23 cellular contexts compared by ENCODE assay signal in genomic region chr9:69347607-69348006, GRCh38. TPM values are rescaled to one million over a fixed set of nuclear protein-coding genes. Genes with fewer than 3 reads are reported as not detected.
DNase-seq lines count a peak whose midpoint lies in the region; ATAC-seq, FAIRE-seq and TF ChIP-seq lines count a peak whose summit lies in the region.
"Had no signal": no experiment of that assay in that cellular context is flagged by ENCODE, and none has a peak within 500 bp of the region (broad histone marks: within the 10 kb centered on the region; RNA-seq: fewer than 3 reads in every experiment).

No MANE protein-coding gene starts in this region.

- TF ChIP-seq EP300 in K562 (IDR thresholded peaks at IDR 0.05; ENCODE audit: low read length) (no peak), stomach (IDR thresholded peaks at IDR 0.05) (no peak)

- no TSS peak for BruUV-seq in MCF 10A (replicated peaks; lab: Mats Ljungman, UMichigan)
- no TSS peak for BruUV-seq in K562 (replicated peaks; lab: Mats Ljungman, UMichigan)

- no peak for TF ChIP-seq RAD21 in K562 (CRISPR knock-in tag; conservative IDR thresholded peaks at IDR 0.05 in 1 of 2, IDR thresholded peaks at IDR 0.05 in 1 of 2)

- H4K20me1 ChIP-seq in K562 (replicated peaks; ENCODE audit: control insufficient read depth, insufficient read depth, low read length), result no peaks in the 10 kb centered on the region

- peak overlapping the region; percentile 41 for H2AK5ac ChIP-seq in mesendoderm (ENCODE audit: low read length)

- in situ Hi-C loops in K562 (cut with MboI), result no loop called here

- no peak; the same call in 2 of the 3 replicates for ATAC-seq in K562
- ATAC-seq: HepG2 had no signal

- peak overlapping the region; percentile 75 to 78 for H3K27ac ChIP-seq in breast epithelium
- no peak overlapping the region for H3K27ac ChIP-seq in K562 (ENCODE audit: extremely low read depth, low read depth, low read length)
- no peak overlapping the region for H3K27ac ChIP-seq in mesendoderm (ENCODE audit: low read depth, low read length)
- peak overlapping the region; percentile 20 to 75 (median 51) for H3K27ac ChIP-seq in stomach

- no peaks in the 10 kb centered on the region for H3K9me1 ChIP-seq in K562 (ENCODE audit: control insufficient read depth, insufficient read depth, low read length)

- FAIRE-seq in K562 (lab: Jason Lieb, UNC), result no peak
- FAIRE-seq: G401.6, HepG2, RCC 7860 had no signal

- H3K56ac ChIP-seq in mesendoderm (ENCODE audit: low read length), result no peak overlapping the region

- no peaks in the 10 kb centered on the region for H3K27me3 ChIP-seq in breast epithelium
- no peaks in the 10 kb centered on the region; a peak in 1 of 5 replicates for H3K27me3 ChIP-seq in K562 (ENCODE audit: control insufficient read depth in 2 of 2, insufficient read depth in 2 of 2, low read length in 2 of 2)
- no peaks in the 10 kb centered on the region for H3K27me3 ChIP-seq in mesendoderm (ENCODE audit: insufficient read depth, low read length, poor library complexity)
- H3K27me3 ChIP-seq in stomach, result no peaks in the 10 kb centered on the region
- H3K27me3 ChIP-seq: MG63 had no signal

- H2BK120ac ChIP-seq in mesendoderm (ENCODE audit: low read depth, low read length), result no peak overlapping the region

- H3K4me2 ChIP-seq in K562 (ENCODE audit: insufficient read depth, low read length), result no peak overlapping the region
- no peak overlapping the region for H3K4me2 ChIP-seq in mesendoderm (ENCODE audit: low read length)

- no peaks in the 10 kb centered on the region for H3K36me3 ChIP-seq in breast epithelium
- no peaks in the 10 kb centered on the region for H3K36me3 ChIP-seq in K562 (ENCODE audit: control insufficient read depth, insufficient read depth, low read length)
- H3K36me3 ChIP-seq in mesendoderm (ENCODE audit: control insufficient read depth, insufficient read depth, low read length), result no peaks in the 10 kb centered on the region
- no peaks in the 10 kb centered on the region for H3K36me3 ChIP-seq in stomach
- H3K36me3 ChIP-seq: MG63 had no signal

- no peak overlapping the region for H3K4me3 ChIP-seq in breast epithelium
- H3K4me3 ChIP-seq in K562, result no peak overlapping the region
- H3K4me3 ChIP-seq in mesendoderm (ENCODE audit: low read length), result no peak overlapping the region
- no peak overlapping the region for H3K4me3 ChIP-seq in stomach
- H3K4me3 ChIP-seq: MG63 had no signal

- TF ChIP-seq POLR2A in breast epithelium (IDR thresholded peaks at IDR 0.05) (no peak), K562 (conservative IDR thresholded peaks at IDR 0.05) (no peak), stomach (IDR thresholded peaks at IDR 0.05) (no peak)

- no peaks in the 10 kb centered on the region for H3K36me3 Mint-ChIP-seq in MCF 10A (ENCODE audit: insufficient read depth, unreplicated experiment)
- H3K36me3 Mint-ChIP-seq: CD4-positive, CD25-positive, alpha-beta regulatory T cell had no signal

- CTCF ChIA-PET in MCF 10A (lab: Yijun Ruan, JAX), result no interaction called here
- CTCF ChIA-PET in K562 (lab: Yijun Ruan, JAX; ENCODE audit: low intra/inter-chr PET ratio), result no interaction called here

- intact Hi-C loops in breast epithelium (cut with DNase I; ENCODE audit: low total_unique reads), result no loop called here
- intact Hi-C loops in MCF 10A (cut with micrococcal nuclease), result no loop called here
- intact Hi-C loops in K562 (cut with micrococcal nuclease), result no loop called here
- intact Hi-C loops in stomach (cut with DNase I; ENCODE audit: low total_unique reads), result no loop called here

- no peaks in the 10 kb centered on the region for H3K79me2 ChIP-seq in K562 (ENCODE audit: control insufficient read depth, insufficient read depth, low read length)
- H3K79me2 ChIP-seq in mesendoderm (ENCODE audit: control insufficient read depth, insufficient read depth, low read length), result no peaks in the 10 kb centered on the region

- H3K9me3 ChIP-seq in breast epithelium (no peaks in the 10 kb centered on the region), K562 (replicated peaks; ENCODE audit: control insufficient read depth, insufficient read depth, low read depth, low read length) (no peaks in the 10 kb centered on the region), stomach (no peaks in the 10 kb centered on the region)
- H3K9me3 ChIP-seq: Caco-2, MG63 had no signal

- peaks cover under 1% of the 10 kb centered on the region for H3K79me1 ChIP-seq in mesendoderm (ENCODE audit: low read length)

- no peak overlapping the region for H3K4me3 Mint-ChIP-seq in MCF 10A (ENCODE audit: unreplicated experiment)
- H3K4me3 Mint-ChIP-seq: CD4-positive, CD25-positive, alpha-beta regulatory T cell had no signal

- POLR2A ChIA-PET in MCF 10A (lab: Yijun Ruan, JAX) (interaction anchor here (1.0 kb wide), 1 partner anchor 9 kb away, joined by 3 read pairs; no protein-coding TSS in a partner anchor), K562 (lab: Yijun Ruan, JAX) (no interaction called here)

- 18% methylated on average over 1 of the region's 1 CpG for WGBS in K562 (ENCODE audit: insufficient coverage, low coverage, missing lambda C conversion rate)
- no CpG with 5 or more reads among the region's 1 CpG for WGBS in mesendoderm (ENCODE audit: extremely low coverage, insufficient coverage, low lambda C conversion rate)
- 23 to 46% (median 33%) methylated on average over 1 of the region's 1 CpG for WGBS in stomach, 5 donors

- H4K5ac ChIP-seq in mesendoderm (ENCODE audit: low read length), result no peak overlapping the region

- H3K27ac Mint-ChIP-seq in MCF 10A (ENCODE audit: low read depth, unreplicated experiment), result no peak overlapping the region
- H3K27ac Mint-ChIP-seq: CD4-positive, CD25-positive, alpha-beta regulatory T cell had no signal

- no peak overlapping the region for H3K23ac ChIP-seq in mesendoderm (ENCODE audit: low read length)

- H3K9ac ChIP-seq in K562 (ENCODE audit: insufficient read depth in 1 of 2, low read depth in 2 of 2, low read length in 2 of 2), result no peak overlapping the region
- H3K9ac ChIP-seq in mesendoderm (ENCODE audit: low read length), result no peak overlapping the region

- 0 out of 2 replicates have a peak overlapping the region, but pooled peaks have one; percentile 32 for H2AFZ ChIP-seq in K562 (ENCODE audit: low read depth, low read length)

- H3K27me3 Mint-ChIP-seq in MCF 10A (ENCODE audit: insufficient read depth, unreplicated experiment), result peaks cover 11% of the 10 kb centered on the region

- peak in 1 of 3 donors; percentile 2 for TF ChIP-seq CTCF in breast epithelium (IDR thresholded peaks at IDR 0.05)
- TF ChIP-seq CTCF in MCF 10A (IDR thresholded peaks at IDR 0.05; ENCODE audit: unreplicated experiment), result no peak
- no peak for TF ChIP-seq CTCF in K562 (IDR thresholded peaks at IDR 0.05 in 2 of 3, conservative IDR thresholded peaks at IDR 0.05 in 1 of 3; ENCODE audit: insufficient read depth in 2 of 3, low read depth in 1 of 3, low read length in 3 of 3)
- no peak for TF ChIP-seq CTCF in stomach (IDR thresholded peaks at IDR 0.05)

- no peak overlapping the region for H2BK5ac ChIP-seq in mesendoderm (ENCODE audit: low read length)

- no peak overlapping the region for H4K8ac ChIP-seq in mesendoderm (ENCODE audit: low read depth, low read length)

- DNase-seq in breast epithelium (ENCODE audit: low spot score in 2 of 2) (no peak), MCF 10A (ENCODE audit: unreplicated experiment) (no peak), K562 (ENCODE audit: extremely low read depth in 1 of 4, low spot score in 3 of 4) (no peak), mesendoderm (no peak), stomach (no peak), LoVo (ENCODE audit: low spot score) (no peak), CD1c-positive myeloid dendritic cell (ENCODE audit: extremely low spot score) (no peak)
- no peak for DNase-seq in stimulated activated CD4-positive, alpha-beta T cell treated with anti-CD3 and anti-CD28 coated beads, Interleukin-2, amount 100 ng/mL, for 48 hours
- DNase-seq: 8988T; Caco-2; CD4-positive, CD25-positive, alpha-beta regulatory T cell; KG1; MG63; NCI-H1048; NCI-H1436 treated with DMSO at 0.1 percent for 48 hours; NCI-H2029 treated with DMSO at 0.1 percent for 48 hours; NCI-H446 treated with DMSO at 0.1 percent for 48 hours; SHP77 had no signal

- no peaks in the 10 kb centered on the region for H3K4me1 Mint-ChIP-seq in MCF 10A (ENCODE audit: insufficient read depth, unreplicated experiment)
- H3K4me1 Mint-ChIP-seq: CD4-positive, CD25-positive, alpha-beta regulatory T cell had no signal

- no peak overlapping the region for H3K4ac ChIP-seq in mesendoderm (ENCODE audit: low read depth, low read length)

- H2BK15ac ChIP-seq in mesendoderm (replicated peaks; ENCODE audit: low read depth), result no peak overlapping the region

- H3K9me3 Mint-ChIP-seq in MCF 10A (ENCODE audit: unreplicated experiment), result no peaks in the 10 kb centered on the region

- H3K4me1 ChIP-seq in breast epithelium (peaks cover 5 to 7% of the 10 kb centered on the region in 2 donors), K562 (replicated peaks in 1 of 2; ENCODE audit: control insufficient read depth in 2 of 2, insufficient read depth in 2 of 2, low read length in 2 of 2) (peaks cover 0 to 4% of the 10 kb centered on the region in 2 experiments; a peak in 2 of 5 replicates), mesendoderm (ENCODE audit: control insufficient read depth, low read depth, low read length) (peaks cover 17% of the 10 kb centered on the region), stomach (peaks cover 14 to 19% (median 15%) of the 10 kb centered on the region in 4 donors)
- H3K4me1 ChIP-seq: Caco-2 had no signal

- H3K18ac ChIP-seq in mesendoderm (ENCODE audit: low read length), result no peak overlapping the region

RNA-seq across cellular contexts. Expression of gene ENTREP1, which starts 22.6 kb away (rescaled TPM):
- 10 to 100 TPM in 2 of 3 donors, 1 to 10 TPM in 1; 3.0 to 52.7 (median 30.5) TPM for total RNA-seq in breast epithelium
- 0.35 and 0.74 TPM in 2 replicates for total RNA-seq in MCF 10A (2022)
- total RNA-seq in K562 (2011; cell fraction: chromatin; rRNA removed; ENCODE audit: low replicate concordance), result not detected in 2 replicates
- not detected in 2 replicates for total RNA-seq in K562 (2011; cell fraction: nucleolus; rRNA removed)
- total RNA-seq in K562 (2011; cell fraction: nucleoplasm; rRNA removed), result not detected in 2 replicates
- not detected in 2 replicates for total RNA-seq in K562 (2014; rRNA removed)
- total RNA-seq in K562 (2014; rRNA removed; fragmentation: Illumina TruSeq; extraction: Trizol), result not detected in 2 replicates
- not detected in 2 replicates for total RNA-seq in K562 (2015; rRNA removed; fragmentation: Illumina TruSeq; extraction: Trizol)
- total RNA-seq in K562 (2021), result 0.09 TPM in 1 of 2 replicates, not detected in the other
- polyA plus RNA-seq in K562 (2011; rRNA removed), result not detected in 2 replicates
- not detected in 2 replicates for polyA plus RNA-seq in K562 (2011; cell fraction: cytosol; rRNA removed)
- polyA plus RNA-seq in K562 (2011; cell fraction: nucleus; rRNA removed), result not detected in 2 replicates
- not detected in 2 replicates for polyA plus RNA-seq in K562 (2012)
- polyA plus RNA-seq in K562 (2014; fragmentation: Illumina TruSeq; extraction: Trizol), result not detected in 2 replicates
- not detected for polyA plus RNA-seq in K562 (2014; fragmentation: Nextera tagmentation; extraction: Ambion mirVana)
- polyA plus RNA-seq in K562 (2014; rRNA removed), result not detected in 2 replicates
- polyA minus RNA-seq in K562 (2011; rRNA and poly(A)+ RNA removed), result not detected in 2 replicates
- polyA minus RNA-seq in K562 (2011; cell fraction: cytosol; rRNA and poly(A)+ RNA removed), result not detected in 2 replicates
- not detected in 2 replicates for polyA minus RNA-seq in K562 (2011; cell fraction: nucleus; rRNA and poly(A)+ RNA removed)
- polyA plus RNA-seq in mesendoderm (2013, experiment 1 of 2), result 28.2 TPM
- 28.1 TPM for polyA plus RNA-seq in mesendoderm (2013, experiment 2 of 2)
- 10 to 100 TPM in 3 of 5 donors, 1 to 10 TPM in 2; 2.0 to 40.2 (median 15.1) TPM for total RNA-seq in stomach
- 10 to 100 TPM in 1 of 3 donors, 1 to 10 TPM in 2; 5.8 to 15.3 (median 6.8) TPM for polyA plus RNA-seq in stomach
- total RNA-seq: Caco-2; CD4-positive, CD25-positive, alpha-beta regulatory T cell; HepG2; OCI-LY7 had no signal
- polyA plus RNA-seq: AG04450; CD4-positive, CD25-positive, alpha-beta regulatory T cell; HepG2 had no signal

Comparison
In these comparisons a context has a peak if more than half of its experiments do, and no peak if none do; other contexts are left out.
1. H3K27ac ChIP-seq: peak in breast epithelium (2 of 2) and stomach (5 of 5); none in K562 (single experiment) and mesendoderm (single experiment).